Comparison of ENCODE assay signal across 20 cellular contexts in the genomic region with DNA sequence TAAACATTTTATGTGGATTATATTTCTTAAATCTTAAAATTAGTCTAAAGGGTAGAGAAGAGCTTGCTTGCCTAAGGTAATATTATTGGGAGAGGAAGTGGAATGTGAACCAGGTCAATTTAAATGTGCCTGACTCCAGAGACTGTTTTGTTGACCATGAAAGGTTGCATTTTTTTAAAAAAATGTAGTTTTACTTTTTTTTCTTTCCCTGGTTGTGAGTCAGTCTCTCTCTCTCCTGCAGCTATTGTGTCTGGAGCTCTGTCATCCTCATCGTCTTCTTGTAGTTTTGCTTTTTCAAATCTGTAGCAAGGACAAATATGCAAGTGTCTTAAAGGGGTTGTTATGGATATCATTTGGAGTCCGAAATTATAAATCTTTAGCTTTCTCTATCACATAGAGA.
DNase-seq lines count a peak whose midpoint lies in the region; FAIRE-seq and TF ChIP-seq lines count a peak whose summit lies in the region.
"Had no signal": no experiment of that assay in that cellular context is flagged by ENCODE, and none has a peak within 500 bp of the region (broad histone marks: within the 10 kb centered on the region; RNA-seq: fewer than 3 reads in every experiment).

No MANE protein-coding gene starts in this region.

- H3K27me3 ChIP-seq in SJSA1 (replicated peaks) (no peaks in the 10 kb centered on the region), neuronal stem cell (ENCODE audit: control insufficient read depth in 3 of 3, insufficient read depth in 3 of 3, low read depth in 1 of 3, low read length in 3 of 3) (no peaks in the 10 kb centered on the region)
- H3K27me3 ChIP-seq: ascending aorta, right atrium auricular region, stomach had no signal

- FAIRE-seq in frontal cortex (lab: Jason Lieb, UNC): no peak
- no peak for FAIRE-seq in HTR-8/SVneo (lab: Jason Lieb, UNC)

- H3K36me3 ChIP-seq in SJSA1: no peaks in the 10 kb centered on the region
- no peaks in the 10 kb centered on the region for H3K36me3 ChIP-seq in neuronal stem cell (replicated peaks in 1 of 2; ENCODE audit: control insufficient read depth in 2 of 2, insufficient read depth in 2 of 2, low read length in 2 of 2)
- H3K36me3 ChIP-seq: ascending aorta, right atrium auricular region, stomach had no signal

- H3K9ac ChIP-seq in neuronal stem cell (ENCODE audit: low read depth, low read length, poor library complexity): no peak overlapping the region

- H3K18ac ChIP-seq in neuronal stem cell (ENCODE audit: low read length): no peak overlapping the region

- no peak overlapping the region for H4K91ac ChIP-seq in neuronal stem cell (ENCODE audit: low read depth, low read length, poor library complexity)

- H3K79me1 ChIP-seq in neuronal stem cell (ENCODE audit: low read depth, low read length): no peaks in the 10 kb centered on the region

- no peak overlapping the region for H2BK12ac ChIP-seq in neuronal stem cell (ENCODE audit: low read length)

- peaks cover 32% of the 10 kb centered on the region for H3K4me1 ChIP-seq in SJSA1 (replicated peaks)
- H3K4me1 ChIP-seq in neuronal stem cell (ENCODE audit: control insufficient read depth in 2 of 2, insufficient read depth in 1 of 2, low read depth in 1 of 2, low read length in 2 of 2): no peaks in the 10 kb centered on the region
- H3K4me1 ChIP-seq: right atrium auricular region, stomach had no signal

- peak overlapping the region; percentile 2; the same call in 1 of the 2 replicates for H3K27ac ChIP-seq in SJSA1
- no peak overlapping the region for H3K27ac ChIP-seq in neuronal stem cell (replicated peaks; ENCODE audit: low read length)
- H3K27ac ChIP-seq: ascending aorta, right atrium auricular region, stomach had no signal

- H3K4me2 ChIP-seq in neuronal stem cell (ENCODE audit: insufficient read depth, low read length, poor library complexity, severe bottlenecking): no peak overlapping the region

- no peak for TF ChIP-seq CTCF in AG10803 (conservative IDR thresholded peaks at IDR 0.05; ENCODE audit: low read length)
- no peak for TF ChIP-seq CTCF in fibroblast of mammary gland (conservative IDR thresholded peaks at IDR 0.05; ENCODE audit: control insufficient read depth, insufficient read depth, low read depth, low read length)

- no peak overlapping the region for H2BK120ac ChIP-seq in neuronal stem cell (ENCODE audit: low read depth, low read length)

- no peak overlapping the region for H3K23ac ChIP-seq in neuronal stem cell (ENCODE audit: low read depth, low read length, poor library complexity)

- peak; percentile 61 for DNase-seq in AG10803 (ENCODE audit: low read depth)
- peak in 1 of 2 experiments; percentile 44 for DNase-seq in SJSA1 (ENCODE audit: low read depth in 1 of 2, low spot score in 2 of 2)
- DNase-seq in fibroblast of mammary gland (ENCODE audit: low read depth): peak; percentile 57
- DNase-seq in neuronal stem cell (ENCODE audit: low spot score): no peak
- DNase-seq in frontal cortex (ENCODE audit: low spot score in 2 of 2): no peak
- no peak for DNase-seq in epidermal melanocyte (ENCODE audit: insufficient read length, low spot score)
- no peak for DNase-seq in AG08396 (ENCODE audit: low spot score)
- no peak for DNase-seq in HTR-8/SVneo (ENCODE audit: insufficient read length, low spot score)
- DNase-seq: ACHN; activated CD4-positive, alpha-beta T cell treated with anti-CD3 and anti-CD28 coated beads for 1 hour; activated CD8-positive, alpha-beta memory T cell treated with anti-CD3 and anti-CD28 coated beads, Interleukin-2, amount 10 ng/mL, durations not matched to agents 7 days and 5 days; activated effector memory CD4-positive, alpha-beta T cell treated with anti-CD3 and anti-CD28 coated beads, Interleukin-2, amount 50 U/mL, for 16 hours; CD8-positive, alpha-beta memory T cell; NCI-H187; SHP77; stimulated activated CD4-positive, alpha-beta T cell treated with anti-CD3 and anti-CD28 coated beads, Interleukin-1b, Interleukin-23, amount 100 ng/mL, for 48 hours; stomach; T-helper 9 cell had no signal

- H4K8ac ChIP-seq in neuronal stem cell (ENCODE audit: low read depth, low read length): no peak overlapping the region

- no peak overlapping the region for H3K4ac ChIP-seq in neuronal stem cell (ENCODE audit: low read length)

- peak overlapping the region; percentile 54 for H2AFZ ChIP-seq in neuronal stem cell (ENCODE audit: low read length)

- WGBS in neuronal stem cell (ENCODE audit: extremely low coverage in 2 of 2, insufficient read length in 2 of 2, insufficient replicate concordance in 1 of 2), 2 donors: no CpG with 5 or more reads among the region's 2 CpGs

- H3K4me3 ChIP-seq in AG10803 (ENCODE audit: low read length): no peak overlapping the region
- H3K4me3 ChIP-seq in SJSA1: no peak overlapping the region
- no peak overlapping the region for H3K4me3 ChIP-seq in fibroblast of mammary gland (ENCODE audit: control insufficient read depth, low read depth, low read length)
- H3K4me3 ChIP-seq in neuronal stem cell (ENCODE audit: low read length in 2 of 2): no peak overlapping the region
- H3K4me3 ChIP-seq: ascending aorta, right atrium auricular region, stomach had no signal

- H3K9me3 ChIP-seq in SJSA1 (replicated peaks): no peaks in the 10 kb centered on the region
- H3K9me3 ChIP-seq in neuronal stem cell (replicated peaks in 1 of 2; ENCODE audit: control insufficient read depth in 2 of 2, insufficient read depth in 1 of 2, low read depth in 1 of 2, low read length in 2 of 2): no peaks in the 10 kb centered on the region
- H3K9me3 ChIP-seq: ascending aorta, right atrium auricular region, stomach had no signal

- H2AK5ac ChIP-seq in neuronal stem cell (ENCODE audit: low read depth, low read length): no peak overlapping the region

- H2BK5ac ChIP-seq in neuronal stem cell (ENCODE audit: low read length): no peak overlapping the region

- H3K14ac ChIP-seq in neuronal stem cell (ENCODE audit: low read length): no peak overlapping the region

- no peak overlapping the region for H2BK15ac ChIP-seq in neuronal stem cell (ENCODE audit: low read length)

Comparison
In these comparisons a context has a peak if more than half of its experiments do, and no peak if none do; other contexts are left out.
1. DNase-seq: peak in AG10803 (single experiment) and fibroblast of mammary gland (single experiment); none in neuronal stem cell (single experiment), frontal cortex (0 of 2), epidermal melanocyte (single experiment), AG08396 (single experiment) and HTR-8/SVneo (single experiment).